In the genomic region with DNA sequence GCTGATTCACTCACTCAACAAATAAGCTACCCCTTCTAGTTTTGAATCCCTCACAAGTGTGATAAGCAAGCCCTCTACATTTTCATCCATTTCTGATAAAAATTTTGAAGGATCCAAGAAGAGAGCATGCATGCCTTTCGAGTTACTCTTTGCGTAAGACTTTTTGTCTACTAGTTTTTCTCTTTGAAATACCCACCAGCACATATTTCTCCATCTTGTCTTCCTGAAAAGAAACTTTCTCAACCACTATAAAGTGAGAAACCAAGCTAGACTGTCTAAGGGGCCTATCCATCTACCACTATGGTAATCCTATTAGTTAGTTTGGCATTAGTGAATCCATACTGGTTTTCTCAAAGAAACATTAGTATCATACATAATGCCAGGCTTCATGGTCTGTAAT, we compare ENCODE assay signal across 18 cellular contexts.
"Had no signal": no experiment of that assay in that cellular context is flagged by ENCODE, and none has a peak within 500 bp of the region (broad histone marks: within the 10 kb centered on the region; RNA-seq: fewer than 3 reads in every experiment).

No MANE protein-coding gene starts in this region.

- H3K27ac ChIP-seq: colonic mucosa, epithelial cell of prostate, gastrocnemius medialis, neutrophil, parathyroid adenoma, sigmoid colon, stomach, tibial artery had no signal

- H3K9ac ChIP-seq: parathyroid adenoma had no signal

- DNase-seq: colonic mucosa; effector CD8-positive, alpha-beta T cell; endodermal cell; gastrocnemius medialis; head of caudate nucleus; kidney; right cardiac atrium; sigmoid colon; stimulated activated CD4-positive, alpha-beta T cell treated with anti-CD3 and anti-CD28 coated beads, Interleukin-2, amount 100 ng/mL, for 24 hours; stimulated activated CD4-positive, alpha-beta T cell treated with anti-CD3 and anti-CD28 coated beads, Interleukin-4, amount 100 ng/mL, for 24 hours; stimulated activated naive CD4-positive, alpha-beta T cell treated with Interleukin-2 at 50 U/mL for 16 hours; stomach; tibial artery had no signal

- FAIRE-seq: kidney had no signal

- H3K9me3 ChIP-seq: colonic mucosa, gastrocnemius medialis, neutrophil, prostate gland, sigmoid colon, stomach, tibial artery had no signal

- H3K79me2 ChIP-seq: parathyroid adenoma had no signal

- H3K36me3 ChIP-seq: colonic mucosa, prostate gland had no signal

- H3K27me3 ChIP-seq: colonic mucosa, gastrocnemius medialis, neutrophil, sigmoid colon, stomach, tibial artery had no signal

- H3K4me3 ChIP-seq: colonic mucosa, gastrocnemius medialis, lung, prostate gland, sigmoid colon, stomach, tibial artery had no signal

- H3K4me1 ChIP-seq: colonic mucosa, gastrocnemius medialis, parathyroid adenoma, prostate gland, stomach, tibial artery had no signal
